In the genomic region with DNA sequence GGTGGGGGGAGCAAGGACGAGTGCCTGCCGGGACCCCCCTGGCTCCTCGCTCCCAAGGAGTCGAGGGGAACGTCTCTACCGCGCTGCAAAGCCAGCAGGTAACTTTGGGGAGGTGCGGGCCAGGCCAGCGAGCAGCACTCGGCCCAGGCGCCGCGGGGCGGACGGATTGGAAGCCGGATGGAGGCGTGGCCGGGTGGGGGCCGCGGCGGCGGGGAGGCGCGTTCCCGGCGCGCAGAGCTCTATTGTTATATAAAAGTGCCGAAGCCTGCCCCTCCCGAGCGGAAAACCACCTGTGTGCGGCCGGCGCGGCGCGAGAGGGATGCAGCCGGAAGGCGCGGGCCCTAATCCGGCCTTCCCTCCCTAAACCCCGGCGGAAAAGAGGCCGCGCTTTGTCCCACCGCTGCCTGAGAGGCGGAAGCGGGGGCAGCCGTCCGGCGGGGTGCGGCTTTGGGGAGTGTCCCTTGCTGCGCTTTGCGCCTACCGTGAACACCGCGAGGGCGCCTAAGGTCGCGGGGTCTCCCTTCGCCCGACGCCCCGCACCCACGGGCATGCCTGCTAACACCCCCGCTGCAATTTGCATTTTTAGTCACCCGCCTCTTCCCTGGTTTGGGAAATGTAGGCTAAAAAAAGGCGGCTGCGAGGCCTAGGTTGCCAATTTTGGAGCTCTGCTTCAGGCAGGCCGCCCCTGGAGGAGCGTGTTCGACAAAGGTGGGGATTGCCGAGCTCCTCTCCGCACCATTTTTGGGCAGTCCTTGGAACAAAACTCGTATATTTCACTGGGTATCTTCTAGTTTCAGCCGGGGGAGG, we compare ENCODE assay signal across 1 cellular context.
TF ChIP-seq lines count a peak whose summit lies in the region.

No MANE protein-coding gene starts in this region.

TF ChIP-seq in WTC11, 78 proteins besides CTCF, POLR2A, EP300 and RAD21 (continued from another document):
- no peak for TF ChIP-seq STAT6 (CRISPR knock-in tag; conservative IDR thresholded peaks at IDR 0.05; ENCODE audit: low read depth)
- 0 out of 2 replicates have a peak, but pooled peaks have one; percentile 66 for TF ChIP-seq ZNF232 (CRISPR knock-in tag; IDR thresholded peaks at IDR 0.05)
- TF ChIP-seq GABPB1 (CRISPR knock-in tag; IDR thresholded peaks at IDR 0.05): 0 out of 2 replicates have a peak, but pooled peaks have one; percentile 3
- peak; percentile 38; the same call in 1 of the 2 replicates for TF ChIP-seq SMAD3 (CRISPR knock-in tag; IDR thresholded peaks at IDR 0.05; ENCODE audit: borderline replicate concordance)
- TF ChIP-seq, protein P1, sequence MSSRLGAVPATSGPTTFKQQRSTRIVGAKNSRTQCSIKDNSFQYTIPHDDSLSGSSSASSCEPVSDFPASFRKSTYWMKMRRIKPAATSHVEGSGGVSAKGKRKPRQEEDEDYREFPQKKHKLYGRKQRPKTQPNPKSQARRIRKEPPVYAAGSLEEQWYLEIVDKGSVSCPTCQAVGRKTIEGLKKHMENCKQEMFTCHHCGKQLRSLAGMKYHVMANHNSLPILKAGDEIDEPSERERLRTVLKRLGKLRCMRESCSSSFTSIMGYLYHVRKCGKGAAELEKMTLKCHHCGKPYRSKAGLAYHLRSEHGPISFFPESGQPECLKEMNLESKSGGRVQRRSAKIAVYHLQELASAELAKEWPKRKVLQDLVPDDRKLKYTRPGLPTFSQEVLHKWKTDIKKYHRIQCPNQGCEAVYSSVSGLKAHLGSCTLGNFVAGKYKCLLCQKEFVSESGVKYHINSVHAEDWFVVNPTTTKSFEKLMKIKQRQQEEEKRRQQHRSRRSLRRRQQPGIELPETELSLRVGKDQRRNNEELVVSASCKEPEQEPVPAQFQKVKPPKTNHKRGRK (CRISPR knock-in tag; IDR thresholded peaks at IDR 0.05; ENCODE audit: borderline replicate concordance): 0 out of 2 replicates have a peak, but pooled peaks have one; percentile 21
- TF ChIP-seq AFF4 (CRISPR knock-in tag; IDR thresholded peaks at IDR 0.05; ENCODE audit: borderline replicate concordance): peak; percentile 83; the same call in 1 of the 2 replicates
- TF ChIP-seq, protein P2, sequence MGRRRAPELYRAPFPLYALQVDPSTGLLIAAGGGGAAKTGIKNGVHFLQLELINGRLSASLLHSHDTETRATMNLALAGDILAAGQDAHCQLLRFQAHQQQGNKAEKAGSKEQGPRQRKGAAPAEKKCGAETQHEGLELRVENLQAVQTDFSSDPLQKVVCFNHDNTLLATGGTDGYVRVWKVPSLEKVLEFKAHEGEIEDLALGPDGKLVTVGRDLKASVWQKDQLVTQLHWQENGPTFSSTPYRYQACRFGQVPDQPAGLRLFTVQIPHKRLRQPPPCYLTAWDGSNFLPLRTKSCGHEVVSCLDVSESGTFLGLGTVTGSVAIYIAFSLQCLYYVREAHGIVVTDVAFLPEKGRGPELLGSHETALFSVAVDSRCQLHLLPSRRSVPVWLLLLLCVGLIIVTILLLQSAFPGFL (CRISPR knock-in tag; IDR thresholded peaks at IDR 0.05; ENCODE audit: borderline replicate concordance): peak; percentile 80; the same call in 1 of the 2 replicates
- TF ChIP-seq CBFB (CRISPR knock-in tag; IDR thresholded peaks at IDR 0.05; ENCODE audit: low read depth): peak; percentile 85; the same call in 1 of the 2 replicates
- peak; percentile 11 for TF ChIP-seq FOXP1 (CRISPR knock-in tag; IDR thresholded peaks at IDR 0.05; ENCODE audit: borderline replicate concordance)
- TF ChIP-seq, protein P3, sequence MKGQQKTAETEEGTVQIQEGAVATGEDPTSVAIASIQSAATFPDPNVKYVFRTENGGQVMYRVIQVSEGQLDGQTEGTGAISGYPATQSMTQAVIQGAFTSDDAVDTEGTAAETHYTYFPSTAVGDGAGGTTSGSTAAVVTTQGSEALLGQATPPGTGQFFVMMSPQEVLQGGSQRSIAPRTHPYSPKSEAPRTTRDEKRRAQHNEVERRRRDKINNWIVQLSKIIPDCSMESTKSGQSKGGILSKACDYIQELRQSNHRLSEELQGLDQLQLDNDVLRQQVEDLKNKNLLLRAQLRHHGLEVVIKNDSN (CRISPR knock-in tag; IDR thresholded peaks at IDR 0.05): no peak
- peak; percentile 93 for TF ChIP-seq ZNF121 (CRISPR knock-in tag; IDR thresholded peaks at IDR 0.05)
- TF ChIP-seq TP53 (CRISPR knock-in tag; IDR thresholded peaks at IDR 0.05): peak; percentile 66; the same call in 1 of the 2 replicates
- TF ChIP-seq, protein P4, sequence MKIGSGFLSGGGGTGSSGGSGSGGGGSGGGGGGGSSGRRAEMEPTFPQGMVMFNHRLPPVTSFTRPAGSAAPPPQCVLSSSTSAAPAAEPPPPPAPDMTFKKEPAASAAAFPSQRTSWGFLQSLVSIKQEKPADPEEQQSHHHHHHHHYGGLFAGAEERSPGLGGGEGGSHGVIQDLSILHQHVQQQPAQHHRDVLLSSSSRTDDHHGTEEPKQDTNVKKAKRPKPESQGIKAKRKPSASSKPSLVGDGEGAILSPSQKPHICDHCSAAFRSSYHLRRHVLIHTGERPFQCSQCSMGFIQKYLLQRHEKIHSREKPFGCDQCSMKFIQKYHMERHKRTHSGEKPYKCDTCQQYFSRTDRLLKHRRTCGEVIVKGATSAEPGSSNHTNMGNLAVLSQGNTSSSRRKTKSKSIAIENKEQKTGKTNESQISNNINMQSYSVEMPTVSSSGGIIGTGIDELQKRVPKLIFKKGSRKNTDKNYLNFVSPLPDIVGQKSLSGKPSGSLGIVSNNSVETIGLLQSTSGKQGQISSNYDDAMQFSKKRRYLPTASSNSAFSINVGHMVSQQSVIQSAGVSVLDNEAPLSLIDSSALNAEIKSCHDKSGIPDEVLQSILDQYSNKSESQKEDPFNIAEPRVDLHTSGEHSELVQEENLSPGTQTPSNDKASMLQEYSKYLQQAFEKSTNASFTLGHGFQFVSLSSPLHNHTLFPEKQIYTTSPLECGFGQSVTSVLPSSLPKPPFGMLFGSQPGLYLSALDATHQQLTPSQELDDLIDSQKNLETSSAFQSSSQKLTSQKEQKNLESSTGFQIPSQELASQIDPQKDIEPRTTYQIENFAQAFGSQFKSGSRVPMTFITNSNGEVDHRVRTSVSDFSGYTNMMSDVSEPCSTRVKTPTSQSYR (CRISPR knock-in tag; IDR thresholded peaks at IDR 0.05): peak; percentile 82; the same call in 1 of the 2 replicates
- TF ChIP-seq KAT7 (CRISPR knock-in tag; IDR thresholded peaks at IDR 0.05; ENCODE audit: borderline replicate concordance): no peak; the same call in 1 of the 2 replicates
- TF ChIP-seq, protein P5, sequence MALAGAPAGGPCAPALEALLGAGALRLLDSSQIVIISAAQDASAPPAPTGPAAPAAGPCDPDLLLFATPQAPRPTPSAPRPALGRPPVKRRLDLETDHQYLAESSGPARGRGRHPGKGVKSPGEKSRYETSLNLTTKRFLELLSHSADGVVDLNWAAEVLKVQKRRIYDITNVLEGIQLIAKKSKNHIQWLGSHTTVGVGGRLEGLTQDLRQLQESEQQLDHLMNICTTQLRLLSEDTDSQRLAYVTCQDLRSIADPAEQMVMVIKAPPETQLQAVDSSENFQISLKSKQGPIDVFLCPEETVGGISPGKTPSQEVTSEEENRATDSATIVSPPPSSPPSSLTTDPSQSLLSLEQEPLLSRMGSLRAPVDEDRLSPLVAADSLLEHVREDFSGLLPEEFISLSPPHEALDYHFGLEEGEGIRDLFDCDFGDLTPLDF (CRISPR knock-in tag; IDR thresholded peaks at IDR 0.05): no peak
- TF ChIP-seq NFE2L1 (CRISPR knock-in tag; IDR thresholded peaks at IDR 0.05): 0 out of 2 replicates have a peak, but pooled peaks have one; percentile 36
- 0 out of 2 replicates have a peak, but pooled peaks have one; percentile 42 for TF ChIP-seq SMAD4 (CRISPR knock-in tag; IDR thresholded peaks at IDR 0.05)
- peak; percentile 89 for TF ChIP-seq FOXK1 (CRISPR knock-in tag; IDR thresholded peaks at IDR 0.05)
- peak; percentile 88 for TF ChIP-seq SP1 (CRISPR knock-in tag; conservative IDR thresholded peaks at IDR 0.05)
- TF ChIP-seq, protein P6, sequence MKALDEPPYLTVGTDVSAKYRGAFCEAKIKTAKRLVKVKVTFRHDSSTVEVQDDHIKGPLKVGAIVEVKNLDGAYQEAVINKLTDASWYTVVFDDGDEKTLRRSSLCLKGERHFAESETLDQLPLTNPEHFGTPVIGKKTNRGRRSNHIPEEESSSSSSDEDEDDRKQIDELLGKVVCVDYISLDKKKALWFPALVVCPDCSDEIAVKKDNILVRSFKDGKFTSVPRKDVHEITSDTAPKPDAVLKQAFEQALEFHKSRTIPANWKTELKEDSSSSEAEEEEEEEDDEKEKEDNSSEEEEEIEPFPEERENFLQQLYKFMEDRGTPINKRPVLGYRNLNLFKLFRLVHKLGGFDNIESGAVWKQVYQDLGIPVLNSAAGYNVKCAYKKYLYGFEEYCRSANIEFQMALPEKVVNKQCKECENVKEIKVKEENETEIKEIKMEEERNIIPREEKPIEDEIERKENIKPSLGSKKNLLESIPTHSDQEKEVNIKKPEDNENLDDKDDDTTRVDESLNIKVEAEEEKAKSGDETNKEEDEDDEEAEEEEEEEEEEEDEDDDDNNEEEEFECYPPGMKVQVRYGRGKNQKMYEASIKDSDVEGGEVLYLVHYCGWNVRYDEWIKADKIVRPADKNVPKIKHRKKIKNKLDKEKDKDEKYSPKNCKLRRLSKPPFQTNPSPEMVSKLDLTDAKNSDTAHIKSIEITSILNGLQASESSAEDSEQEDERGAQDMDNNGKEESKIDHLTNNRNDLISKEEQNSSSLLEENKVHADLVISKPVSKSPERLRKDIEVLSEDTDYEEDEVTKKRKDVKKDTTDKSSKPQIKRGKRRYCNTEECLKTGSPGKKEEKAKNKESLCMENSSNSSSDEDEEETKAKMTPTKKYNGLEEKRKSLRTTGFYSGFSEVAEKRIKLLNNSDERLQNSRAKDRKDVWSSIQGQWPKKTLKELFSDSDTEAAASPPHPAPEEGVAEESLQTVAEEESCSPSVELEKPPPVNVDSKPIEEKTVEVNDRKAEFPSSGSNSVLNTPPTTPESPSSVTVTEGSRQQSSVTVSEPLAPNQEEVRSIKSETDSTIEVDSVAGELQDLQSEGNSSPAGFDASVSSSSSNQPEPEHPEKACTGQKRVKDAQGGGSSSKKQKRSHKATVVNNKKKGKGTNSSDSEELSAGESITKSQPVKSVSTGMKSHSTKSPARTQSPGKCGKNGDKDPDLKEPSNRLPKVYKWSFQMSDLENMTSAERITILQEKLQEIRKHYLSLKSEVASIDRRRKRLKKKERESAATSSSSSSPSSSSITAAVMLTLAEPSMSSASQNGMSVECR (CRISPR knock-in tag; IDR thresholded peaks at IDR 0.05; ENCODE audit: borderline replicate concordance): 0 out of 2 replicates have a peak, but pooled peaks have one; percentile 42
